ENCODE assay signal across 1 cellular context in the genomic region with DNA sequence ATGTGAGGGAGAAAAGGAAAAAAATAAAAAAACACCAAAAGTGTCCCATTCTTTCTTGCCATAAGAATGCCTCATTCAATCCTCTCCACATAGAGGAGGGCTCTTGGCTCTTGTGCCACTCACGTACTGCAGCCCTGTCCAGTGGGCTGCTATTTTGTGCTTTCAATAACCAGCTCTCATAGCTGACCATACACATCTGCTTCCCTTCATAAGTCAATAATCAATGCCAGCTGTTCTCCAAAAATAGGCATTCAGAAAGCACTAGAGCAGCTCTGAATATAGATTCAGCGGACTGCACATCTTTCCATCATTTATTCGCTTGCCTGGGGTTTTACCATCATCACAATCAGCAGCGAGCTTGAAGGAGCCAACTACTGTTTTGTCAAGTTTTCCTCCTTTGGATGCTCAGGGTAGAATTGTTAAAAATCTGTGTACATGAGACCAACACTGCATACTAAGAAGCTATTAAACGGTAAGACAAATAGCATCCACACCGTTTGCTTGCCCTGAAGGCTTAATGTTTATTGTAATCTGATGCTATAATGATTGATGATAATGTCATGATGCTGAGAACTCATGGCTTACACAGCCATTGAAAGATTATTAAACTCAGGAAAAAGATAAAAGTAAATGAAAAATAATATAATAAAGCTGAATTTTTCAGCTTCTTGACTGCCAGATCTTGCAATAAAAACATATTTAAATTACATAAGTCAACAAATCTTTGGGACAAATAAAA.
TF ChIP-seq lines count a peak whose summit lies in the region.

No MANE protein-coding gene starts in this region.

TF ChIP-seq in SK-N-SH, 30 proteins besides CTCF, POLR2A, EP300 and RAD21 (continued from another document):
- TF ChIP-seq, protein P1, sequence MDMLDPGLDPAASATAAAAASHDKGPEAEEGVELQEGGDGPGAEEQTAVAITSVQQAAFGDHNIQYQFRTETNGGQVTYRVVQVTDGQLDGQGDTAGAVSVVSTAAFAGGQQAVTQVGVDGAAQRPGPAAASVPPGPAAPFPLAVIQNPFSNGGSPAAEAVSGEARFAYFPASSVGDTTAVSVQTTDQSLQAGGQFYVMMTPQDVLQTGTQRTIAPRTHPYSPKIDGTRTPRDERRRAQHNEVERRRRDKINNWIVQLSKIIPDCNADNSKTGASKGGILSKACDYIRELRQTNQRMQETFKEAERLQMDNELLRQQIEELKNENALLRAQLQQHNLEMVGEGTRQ (IDR thresholded peaks at IDR 0.05; ENCODE audit: borderline replicate concordance, low read depth, low read length), result no peak
- TF ChIP-seq TEAD4 (IDR thresholded peaks at IDR 0.05; ENCODE audit: borderline replicate concordance, insufficient read depth) (no peak), TAF1 (IDR thresholded peaks at IDR 0.05; ENCODE audit: borderline replicate concordance, low read depth, low read length) (no peak), FOSL2 (IDR thresholded peaks at IDR 0.05; ENCODE audit: borderline replicate concordance, low read depth) (no peak), CHD2 (IDR thresholded peaks at IDR 0.05; ENCODE audit: low read length, partially characterized antibody) (peak; percentile 66), JUND (IDR thresholded peaks at IDR 0.05) (no peak), FOXJ3 (CRISPR knock-in tag; IDR thresholded peaks at IDR 0.05) (peak; percentile 28; the same call in 1 of the 2 replicates), MEF2A (IDR thresholded peaks at IDR 0.05; ENCODE audit: borderline replicate concordance, low read depth) (no peak), NFIC (IDR thresholded peaks at IDR 0.05; ENCODE audit: borderline replicate concordance) (no peak), GABPA (IDR thresholded peaks at IDR 0.05; ENCODE audit: low read depth) (no peak), RXRA (IDR thresholded peaks at IDR 0.05; ENCODE audit: borderline replicate concordance, low read depth) (no peak), SMC3 (IDR thresholded peaks at IDR 0.05; ENCODE audit: low read depth, low read length) (no peak), FOXM1 (IDR thresholded peaks at IDR 0.05; ENCODE audit: low read depth) (no peak), POLR2AphosphoS5 (IDR thresholded peaks at IDR 0.05; ENCODE audit: low read depth, low read length) (peak; percentile 50; the same call in 1 of the 2 replicates)
- TF ChIP-seq, protein P2, sequence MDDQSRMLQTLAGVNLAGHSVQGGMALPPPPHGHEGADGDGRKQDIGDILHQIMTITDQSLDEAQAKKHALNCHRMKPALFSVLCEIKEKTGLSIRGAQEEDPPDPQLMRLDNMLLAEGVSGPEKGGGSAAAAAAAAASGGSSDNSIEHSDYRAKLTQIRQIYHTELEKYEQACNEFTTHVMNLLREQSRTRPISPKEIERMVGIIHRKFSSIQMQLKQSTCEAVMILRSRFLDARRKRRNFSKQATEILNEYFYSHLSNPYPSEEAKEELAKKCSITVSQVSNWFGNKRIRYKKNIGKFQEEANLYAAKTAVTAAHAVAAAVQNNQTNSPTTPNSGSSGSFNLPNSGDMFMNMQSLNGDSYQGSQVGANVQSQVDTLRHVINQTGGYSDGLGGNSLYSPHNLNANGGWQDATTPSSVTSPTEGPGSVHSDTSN (IDR thresholded peaks at IDR 0.05), result 0 out of 2 replicates have a peak, but pooled peaks have one; percentile 6
- TF ChIP-seq, protein P3, sequence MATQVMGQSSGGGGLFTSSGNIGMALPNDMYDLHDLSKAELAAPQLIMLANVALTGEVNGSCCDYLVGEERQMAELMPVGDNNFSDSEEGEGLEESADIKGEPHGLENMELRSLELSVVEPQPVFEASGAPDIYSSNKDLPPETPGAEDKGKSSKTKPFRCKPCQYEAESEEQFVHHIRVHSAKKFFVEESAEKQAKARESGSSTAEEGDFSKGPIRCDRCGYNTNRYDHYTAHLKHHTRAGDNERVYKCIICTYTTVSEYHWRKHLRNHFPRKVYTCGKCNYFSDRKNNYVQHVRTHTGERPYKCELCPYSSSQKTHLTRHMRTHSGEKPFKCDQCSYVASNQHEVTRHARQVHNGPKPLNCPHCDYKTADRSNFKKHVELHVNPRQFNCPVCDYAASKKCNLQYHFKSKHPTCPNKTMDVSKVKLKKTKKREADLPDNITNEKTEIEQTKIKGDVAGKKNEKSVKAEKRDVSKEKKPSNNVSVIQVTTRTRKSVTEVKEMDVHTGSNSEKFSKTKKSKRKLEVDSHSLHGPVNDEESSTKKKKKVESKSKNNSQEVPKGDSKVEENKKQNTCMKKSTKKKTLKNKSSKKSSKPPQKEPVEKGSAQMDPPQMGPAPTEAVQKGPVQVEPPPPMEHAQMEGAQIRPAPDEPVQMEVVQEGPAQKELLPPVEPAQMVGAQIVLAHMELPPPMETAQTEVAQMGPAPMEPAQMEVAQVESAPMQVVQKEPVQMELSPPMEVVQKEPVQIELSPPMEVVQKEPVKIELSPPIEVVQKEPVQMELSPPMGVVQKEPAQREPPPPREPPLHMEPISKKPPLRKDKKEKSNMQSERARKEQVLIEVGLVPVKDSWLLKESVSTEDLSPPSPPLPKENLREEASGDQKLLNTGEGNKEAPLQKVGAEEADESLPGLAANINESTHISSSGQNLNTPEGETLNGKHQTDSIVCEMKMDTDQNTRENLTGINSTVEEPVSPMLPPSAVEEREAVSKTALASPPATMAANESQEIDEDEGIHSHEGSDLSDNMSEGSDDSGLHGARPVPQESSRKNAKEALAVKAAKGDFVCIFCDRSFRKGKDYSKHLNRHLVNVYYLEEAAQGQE (IDR thresholded peaks at IDR 0.05; ENCODE audit: low read depth, low read length), result no peak
- TF ChIP-seq, protein P4, sequence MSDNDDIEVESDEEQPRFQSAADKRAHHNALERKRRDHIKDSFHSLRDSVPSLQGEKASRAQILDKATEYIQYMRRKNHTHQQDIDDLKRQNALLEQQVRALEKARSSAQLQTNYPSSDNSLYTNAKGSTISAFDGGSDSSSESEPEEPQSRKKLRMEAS (IDR thresholded peaks at IDR 0.05; ENCODE audit: low read depth), result no peak
